ENCODE assay signal across 14 cellular contexts in the genomic region with DNA sequence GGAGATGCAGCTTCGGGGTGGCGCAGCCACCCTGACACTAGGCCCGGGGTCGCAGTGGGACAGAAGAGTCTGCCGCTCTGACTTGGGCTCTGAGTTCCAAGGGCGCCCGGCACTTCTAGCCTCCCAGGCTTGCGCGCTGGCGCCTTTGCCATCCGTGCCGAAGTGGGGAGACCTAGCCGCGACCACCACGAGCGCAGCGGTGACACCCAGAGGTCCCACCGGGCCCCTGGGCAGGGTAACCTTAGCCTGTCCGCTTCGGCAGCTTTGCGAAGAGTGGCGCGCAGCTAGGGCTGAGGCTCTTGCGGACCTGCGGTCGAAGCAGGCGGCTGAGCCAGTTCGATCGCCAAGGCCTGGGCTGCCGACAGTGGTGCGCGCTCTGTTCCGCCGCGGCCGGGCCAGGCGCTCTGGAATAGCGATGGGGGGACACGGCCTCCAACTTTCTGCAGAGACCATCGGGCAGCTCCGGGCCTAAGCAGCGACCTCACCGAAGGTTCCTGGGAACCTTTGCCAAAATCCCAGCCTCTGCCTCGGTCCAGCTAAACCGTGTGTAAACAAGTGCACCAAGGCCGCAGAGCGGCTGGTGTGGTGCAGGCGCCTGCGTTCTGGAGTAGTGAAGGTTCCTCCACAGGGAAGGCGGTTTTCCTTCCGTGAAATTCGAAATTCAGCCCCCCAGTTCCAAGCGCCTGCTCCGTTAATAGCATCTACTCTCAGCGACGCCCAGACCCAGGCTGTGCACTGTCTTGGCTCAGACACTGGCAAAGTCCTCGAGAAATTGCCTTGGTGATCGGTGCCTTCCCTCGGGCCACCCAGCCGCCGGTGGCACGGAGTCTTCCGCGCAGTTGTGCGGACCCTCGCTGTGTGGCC. TPM values are rescaled to one million over a fixed set of nuclear protein-coding genes. Genes with fewer than 3 reads are reported as not detected.
A peak's percentile ranks its signal among the peaks of the same experiment; 100 is the strongest.
DNase-seq lines count a peak whose midpoint lies in the region; ATAC-seq and TF ChIP-seq lines count a peak whose summit lies in the region.
"Had no signal": no experiment of that assay in that cellular context is flagged by ENCODE, and none has a peak within 500 bp of the region (broad histone marks: within the 10 kb centered on the region; RNA-seq: fewer than 3 reads in every experiment).

No MANE protein-coding gene starts in this region.

- peaks cover 7% of the 10 kb centered on the region for H3K36me3 Mint-ChIP-seq in activated CD8-positive, alpha-beta T cell treated with anti-CD3 and anti-CD28 coated beads, Interleukin-2, amount 10 ng/mL, durations not matched to agents 7 days and 5 days (ENCODE audit: low read depth)
- H3K36me3 Mint-ChIP-seq in activated CD8-positive, alpha-beta T cell treated with anti-CD3 and anti-CD28 coated beads for 36 hours (ENCODE audit: low read depth), result no peaks in the 10 kb centered on the region

- no peak for ATAC-seq in activated CD8-positive, alpha-beta T cell treated with anti-CD3 and anti-CD28 coated beads, Interleukin-2, amount 10 ng/mL, durations not matched to agents 7 days and 5 days
- no peak for ATAC-seq in activated CD8-positive, alpha-beta T cell treated with anti-CD3 and anti-CD28 coated beads for 36 hours
- no peak for ATAC-seq in stimulated activated naive CD8-positive, alpha-beta T cell treated with anti-CD3 and anti-CD28 coated beads, Interleukin-15, Interleukin-2, amounts not matched to agents 100 U/mL and 50 U/mL, for 24 hours
- ATAC-seq in GM18870 (IDR thresholded peaks at IDR 0.05; ENCODE audit: unreplicated experiment), result no peak
- ATAC-seq: A549 had no signal

- H3K27ac Mint-ChIP-seq in activated CD8-positive, alpha-beta T cell treated with anti-CD3 and anti-CD28 coated beads, Interleukin-2, amount 10 ng/mL, durations not matched to agents 7 days and 5 days, result peak overlapping the region; percentile 30
- no peak overlapping the region for H3K27ac Mint-ChIP-seq in activated CD8-positive, alpha-beta T cell treated with anti-CD3 and anti-CD28 coated beads for 36 hours

- no peak for DNase-seq in activated CD8-positive, alpha-beta T cell treated with anti-CD3 and anti-CD28 coated beads, Interleukin-2, amount 10 ng/mL, durations not matched to agents 7 days and 5 days
- DNase-seq in activated CD8-positive, alpha-beta T cell treated with anti-CD3 and anti-CD28 coated beads for 36 hours, result no peak
- DNase-seq in dermis blood vessel endothelial cell (peak; percentile 37), mesenteric fat pad (ENCODE audit: low spot score) (peak; percentile 85), GM10266 (ENCODE audit: extremely low spot score) (no peak), NCI-H1930 (lab: John Stamatoyannopoulos, UW) (no peak)
- DNase-seq in stimulated activated naive CD8-positive, alpha-beta T cell treated with anti-CD3 and anti-CD28 coated beads, Interleukin-15, Interleukin-2, amounts not matched to agents 100 U/mL and 50 U/mL, for 24 hours, result peak; percentile 13
- DNase-seq: brain microvascular endothelial cell, esophagus squamous epithelium, NCI-H1105 had no signal

- peaks cover 14% of the 10 kb centered on the region for H3K4me1 Mint-ChIP-seq in activated CD8-positive, alpha-beta T cell treated with anti-CD3 and anti-CD28 coated beads, Interleukin-2, amount 10 ng/mL, durations not matched to agents 7 days and 5 days (ENCODE audit: low read depth)
- peaks cover 17% of the 10 kb centered on the region for H3K4me1 Mint-ChIP-seq in activated CD8-positive, alpha-beta T cell treated with anti-CD3 and anti-CD28 coated beads for 36 hours (ENCODE audit: low read depth)

- CTCF ChIA-PET in activated CD8-positive, alpha-beta T cell treated with anti-CD3 and anti-CD28 coated beads, Interleukin-2, amount 10 ng/mL, durations not matched to agents 7 days and 5 days (lab: Charles Lee), result interaction anchor here (1.0 kb wide), 1 partner anchor 26 kb away, joined by 3 read pairs; no protein-coding TSS in a partner anchor
- CTCF ChIA-PET in activated CD8-positive, alpha-beta T cell treated with anti-CD3 and anti-CD28 coated beads for 36 hours (lab: Charles Lee), result interaction anchor here (1.3 kb wide), 1 partner anchor 26 kb away, joined by 3 read pairs; no protein-coding TSS in a partner anchor

- H3K27me3 Mint-ChIP-seq in activated CD8-positive, alpha-beta T cell treated with anti-CD3 and anti-CD28 coated beads, Interleukin-2, amount 10 ng/mL, durations not matched to agents 7 days and 5 days (ENCODE audit: low read depth), result peaks cover 76% of the 10 kb centered on the region
- H3K27me3 Mint-ChIP-seq in activated CD8-positive, alpha-beta T cell treated with anti-CD3 and anti-CD28 coated beads for 36 hours, result peaks cover 65% of the 10 kb centered on the region

- TF ChIP-seq CTCF in activated CD8-positive, alpha-beta T cell treated with anti-CD3 and anti-CD28 coated beads for 36 hours (IDR thresholded peaks at IDR 0.05), result no peak
- no peak for TF ChIP-seq CTCF in GM10266 (IDR thresholded peaks at IDR 0.05; ENCODE audit: control insufficient read depth, insufficient read depth, low read depth, missing control alignments)

- peak overlapping the region; percentile 9 for H3K4me3 Mint-ChIP-seq in activated CD8-positive, alpha-beta T cell treated with anti-CD3 and anti-CD28 coated beads, Interleukin-2, amount 10 ng/mL, durations not matched to agents 7 days and 5 days
- no peak overlapping the region for H3K4me3 Mint-ChIP-seq in activated CD8-positive, alpha-beta T cell treated with anti-CD3 and anti-CD28 coated beads for 36 hours

- POLR2A ChIA-PET in activated CD8-positive, alpha-beta T cell treated with anti-CD3 and anti-CD28 coated beads, Interleukin-2, amount 10 ng/mL, durations not matched to agents 7 days and 5 days (lab: Charles Lee), result no interaction called here
- POLR2A ChIA-PET in activated CD8-positive, alpha-beta T cell treated with anti-CD3 and anti-CD28 coated beads for 36 hours (lab: Charles Lee), result no interaction called here

- intact Hi-C loops in activated CD8-positive, alpha-beta T cell treated with anti-CD3 and anti-CD28 coated beads for 36 hours (cut with micrococcal nuclease), result no loop called here

- H3K9me3 Mint-ChIP-seq in activated CD8-positive, alpha-beta T cell treated with anti-CD3 and anti-CD28 coated beads, Interleukin-2, amount 10 ng/mL, durations not matched to agents 7 days and 5 days (ENCODE audit: insufficient read depth), result no peaks in the 10 kb centered on the region
- H3K9me3 Mint-ChIP-seq in activated CD8-positive, alpha-beta T cell treated with anti-CD3 and anti-CD28 coated beads for 36 hours, result no peaks in the 10 kb centered on the region

RNA-seq across cellular contexts. Expression of gene TLX3, which starts 7.4 kb away (rescaled TPM):
- total RNA-seq in activated CD8-positive, alpha-beta T cell treated with anti-CD3 and anti-CD28 coated beads, Interleukin-2, amount 10 ng/mL, durations not matched to agents 7 days and 5 days, result not detected
- total RNA-seq in activated CD8-positive, alpha-beta T cell treated with anti-CD3 and anti-CD28 coated beads for 36 hours, result not detected
- total RNA-seq in dermis blood vessel endothelial cell (not detected in 2 replicates), mesenteric fat pad (not detected)
- total RNA-seq: activated CD8-positive, alpha-beta memory T cell treated with anti-CD3 and anti-CD28 coated beads for 36 hours; esophagus squamous epithelium; left lung had no signal

Comparison
In these comparisons a context has a peak if more than half of its experiments do, and no peak if none do; other contexts are left out.
1. DNase-seq: peak in dermis blood vessel endothelial cell (single experiment), mesenteric fat pad (single experiment) and stimulated activated naive CD8-positive, alpha-beta T cell treated with anti-CD3 and anti-CD28 coated beads, Interleukin-15, Interleukin-2, amounts not matched to agents 100 U/mL and 50 U/mL, for 24 hours (single experiment); none in activated CD8-positive, alpha-beta T cell treated with anti-CD3 and anti-CD28 coated beads, Interleukin-2, amount 10 ng/mL, durations not matched to agents 7 days and 5 days (single experiment), activated CD8-positive, alpha-beta T cell treated with anti-CD3 and anti-CD28 coated beads for 36 hours (single experiment), GM10266 (single experiment) and NCI-H1930 (0 of 2).